ENCODE assay signal across 6 cellular contexts in genomic region chr17:81868674-81869220, GRCh38. TPM values are rescaled to one million over a fixed set of nuclear protein-coding genes. Genes with fewer than 3 reads are reported as not detected.
DNase-seq lines count a peak whose midpoint lies in the region; ATAC-seq, FAIRE-seq and TF ChIP-seq lines count a peak whose summit lies in the region.

No MANE protein-coding gene starts in this region.

- H3K9ac ChIP-seq in K562 (ENCODE audit: insufficient read depth in 1 of 2, low read depth in 2 of 2, low read length in 2 of 2) (peak overlapping the region; percentile 88 to 98; a peak in 3 of 4 replicates), neuronal stem cell (ENCODE audit: low read depth, low read length, poor library complexity) (peak overlapping the region; percentile 72)

- H4K8ac ChIP-seq in neuronal stem cell (ENCODE audit: low read depth, low read length), result no peak overlapping the region

- H3K18ac ChIP-seq in neuronal stem cell (ENCODE audit: low read length), result peak overlapping the region; percentile 45

- H3K4ac ChIP-seq in neuronal stem cell (ENCODE audit: low read length), result no peak overlapping the region

- peaks cover 41% of the 10 kb centered on the region for H4K20me1 ChIP-seq in K562 (replicated peaks; ENCODE audit: control insufficient read depth, insufficient read depth, low read length)

- CTCF ChIA-PET in K562 (lab: Yijun Ruan, JAX; ENCODE audit: low intra/inter-chr PET ratio), result interaction anchor here (0.8 to 1.0 kb wide), 2 partner anchors 84 to 135 kb away, joined by 3 read pairs; no protein-coding TSS in a partner anchor

- peak overlapping the region; percentile 66 for H2AK5ac ChIP-seq in neuronal stem cell (ENCODE audit: low read depth, low read length)

- TSS peak; percentile 72 for BruUV-seq in K562 (replicated peaks; lab: Mats Ljungman, UMichigan)

- no peaks in the 10 kb centered on the region for H3K9me3 ChIP-seq in K562 (replicated peaks; ENCODE audit: control insufficient read depth, insufficient read depth, low read depth, low read length)
- peaks cover 0 to under 1% of the 10 kb centered on the region in 2 donors for H3K9me3 ChIP-seq in neuronal stem cell (replicated peaks in 1 of 2; ENCODE audit: control insufficient read depth in 2 of 2, insufficient read depth in 1 of 2, low read depth in 1 of 2, low read length in 2 of 2)

- peak overlapping the region; percentile 99 for H3K23ac ChIP-seq in neuronal stem cell (ENCODE audit: low read depth, low read length, poor library complexity)

- peak overlapping the region; percentile 93 for H3K27ac ChIP-seq in K562 (ENCODE audit: extremely low read depth, low read depth, low read length)
- H3K27ac ChIP-seq in neuronal stem cell (replicated peaks; ENCODE audit: low read length), result peak overlapping the region; percentile 57

- 40% methylated on average over 19 of the region's 30 CpGs for WGBS in K562 (ENCODE audit: insufficient coverage, low coverage, missing lambda C conversion rate)
- no CpG with 5 or more reads among the region's 30 CpGs for WGBS in neuronal stem cell (ENCODE audit: extremely low coverage in 2 of 2, insufficient read length in 2 of 2, insufficient replicate concordance in 1 of 2), 2 donors

- intact Hi-C loops in K562 (cut with micrococcal nuclease), result no loop called here

- no peak overlapping the region for H2BK12ac ChIP-seq in neuronal stem cell (ENCODE audit: low read length)

- ATAC-seq in K562 (peak; percentile 44), GM19455 (IDR thresholded peaks at IDR 0.05; ENCODE audit: unreplicated experiment) (no peak)

- no peak for TF ChIP-seq POLR2A in K562 (conservative IDR thresholded peaks at IDR 0.05)

- H3K79me2 ChIP-seq in K562 (ENCODE audit: control insufficient read depth, insufficient read depth, low read length), result peaks cover 60% of the 10 kb centered on the region

- TF ChIP-seq RAD21 in K562 (CRISPR knock-in tag; conservative IDR thresholded peaks at IDR 0.05 in 1 of 2, IDR thresholded peaks at IDR 0.05 in 1 of 2), result no peak

- H3K27me3 ChIP-seq in K562 (ENCODE audit: control insufficient read depth in 2 of 2, insufficient read depth in 2 of 2, low read length in 2 of 2), result no peaks in the 10 kb centered on the region
- no peaks in the 10 kb centered on the region for H3K27me3 ChIP-seq in neuronal stem cell (ENCODE audit: control insufficient read depth in 3 of 3, insufficient read depth in 3 of 3, low read depth in 1 of 3, low read length in 3 of 3)

- H2AFZ ChIP-seq in K562 (ENCODE audit: low read depth, low read length), result no peak overlapping the region
- H2AFZ ChIP-seq in neuronal stem cell (ENCODE audit: low read length), result no peak overlapping the region

- H3K36me3 ChIP-seq in K562 (ENCODE audit: control insufficient read depth, insufficient read depth, low read length), result peaks cover 51% of the 10 kb centered on the region; the same call in 2 of the 3 replicates
- H3K36me3 ChIP-seq in neuronal stem cell (replicated peaks in 1 of 2; ENCODE audit: control insufficient read depth in 2 of 2, insufficient read depth in 2 of 2, low read length in 2 of 2), result peaks cover 29 to 58% of the 10 kb centered on the region in 2 donors

- H4K91ac ChIP-seq in neuronal stem cell (ENCODE audit: low read depth, low read length, poor library complexity), result no peak overlapping the region

- no peak overlapping the region for H2BK120ac ChIP-seq in neuronal stem cell (ENCODE audit: low read depth, low read length)

- FAIRE-seq in K562 (lab: Jason Lieb, UNC), result peak; percentile 81
- FAIRE-seq in frontal cortex (lab: Jason Lieb, UNC), result no peak

- in situ Hi-C loops in K562 (cut with MboI), result no loop called here

- no peak for TF ChIP-seq EP300 in K562 (IDR thresholded peaks at IDR 0.05; ENCODE audit: low read length)

- peaks cover 17% of the 10 kb centered on the region for H3K4me1 Mint-ChIP-seq in T-helper 2 cell treated with Interferon-gamma antibody and Interleukin-4, amounts not matched to agents 5 μg/mL and 100 μg/mL, for 36 hours (ENCODE audit: low read depth)

- no peaks in the 10 kb centered on the region for H3K27me3 Mint-ChIP-seq in T-helper 2 cell treated with Interferon-gamma antibody and Interleukin-4, amounts not matched to agents 5 μg/mL and 100 μg/mL, for 36 hours (ENCODE audit: low read depth)

- no peaks in the 10 kb centered on the region for H3K9me1 ChIP-seq in K562 (ENCODE audit: control insufficient read depth, insufficient read depth, low read length)

- H3K79me1 ChIP-seq in neuronal stem cell (ENCODE audit: low read depth, low read length), result peaks cover 33% of the 10 kb centered on the region

- POLR2A ChIA-PET in K562 (lab: Yijun Ruan, JAX), result interaction anchor here (0.6 to 2.6 kb wide), 16 partner anchors 8 to 527 kb away, joined by 3 to 13 read pairs (median 4); partner anchors contain the start of gene P4HB

- H3K27ac Mint-ChIP-seq in T-helper 2 cell treated with Interferon-gamma antibody and Interleukin-4, amounts not matched to agents 5 μg/mL and 100 μg/mL, for 36 hours, result peak overlapping the region; percentile 63

- no peak overlapping the region for H2BK5ac ChIP-seq in neuronal stem cell (ENCODE audit: low read length)

- no peak overlapping the region for H2BK15ac ChIP-seq in neuronal stem cell (ENCODE audit: low read length)

- H3K4me1 ChIP-seq in K562 (replicated peaks in 1 of 2; ENCODE audit: control insufficient read depth in 2 of 2, insufficient read depth in 2 of 2, low read length in 2 of 2) (peaks cover 30 to 84% of the 10 kb centered on the region in 2 experiments), neuronal stem cell (ENCODE audit: control insufficient read depth in 2 of 2, insufficient read depth in 1 of 2, low read depth in 1 of 2, low read length in 2 of 2) (peaks cover 17 to 20% of the 10 kb centered on the region in 2 donors)

- TF ChIP-seq CTCF in K562 (IDR thresholded peaks at IDR 0.05 in 2 of 3, conservative IDR thresholded peaks at IDR 0.05 in 1 of 3; ENCODE audit: insufficient read depth in 2 of 3, low read depth in 1 of 3, low read length in 3 of 3), result no peak

- peak overlapping the region; percentile 93; the same call in 1 of the 2 replicates for H3K4me3 ChIP-seq in K562
- no peak overlapping the region for H3K4me3 ChIP-seq in neuronal stem cell (ENCODE audit: low read length in 2 of 2)

- no peak overlapping the region for H3K14ac ChIP-seq in neuronal stem cell (ENCODE audit: low read length)

- no peak overlapping the region for H3K4me3 Mint-ChIP-seq in T-helper 2 cell treated with Interferon-gamma antibody and Interleukin-4, amounts not matched to agents 5 μg/mL and 100 μg/mL, for 36 hours

- DNase-seq in T-helper 2 cell treated with Interferon-gamma antibody and Interleukin-4, amounts not matched to agents 5 μg/mL and 100 μg/mL, for 36 hours (ENCODE audit: low spot score), result no peak
- no peak for DNase-seq in T-helper 2 cell
- peak; percentile 61 to 89 (median 72) for DNase-seq in K562 (ENCODE audit: extremely low read depth in 1 of 4, low spot score in 3 of 4)
- no peak for DNase-seq in neuronal stem cell (ENCODE audit: low spot score)
- no peak for DNase-seq in frontal cortex (ENCODE audit: low spot score in 2 of 2)

- peak overlapping the region; percentile 93 for H3K4me2 ChIP-seq in K562 (ENCODE audit: insufficient read depth, low read length)
- no peak overlapping the region for H3K4me2 ChIP-seq in neuronal stem cell (ENCODE audit: insufficient read depth, low read length, poor library complexity, severe bottlenecking)

- H3K9me3 Mint-ChIP-seq in T-helper 2 cell treated with Interferon-gamma antibody and Interleukin-4, amounts not matched to agents 5 μg/mL and 100 μg/mL, for 36 hours, result no peaks in the 10 kb centered on the region

- peaks cover 34% of the 10 kb centered on the region for H3K36me3 Mint-ChIP-seq in T-helper 2 cell treated with Interferon-gamma antibody and Interleukin-4, amounts not matched to agents 5 μg/mL and 100 μg/mL, for 36 hours (ENCODE audit: low read depth)

RNA-seq across cellular contexts. Expression of gene ARHGDIA, which starts 2.4 kb away (rescaled TPM):
- 54.5 and 180 TPM in 2 replicates for total RNA-seq in K562 (2011; cell fraction: chromatin; rRNA removed; ENCODE audit: low replicate concordance)
- 155 and 173 TPM in 2 replicates for total RNA-seq in K562 (2011; cell fraction: nucleolus; rRNA removed)
- 62.4 and 82.4 TPM in 2 replicates for total RNA-seq in K562 (2011; cell fraction: nucleoplasm; rRNA removed)
- total RNA-seq in K562 (2014; rRNA removed) (110 and 146 TPM in 2 replicates), K562 (2014; rRNA removed; fragmentation: Illumina TruSeq; extraction: Trizol) (39.8 and 58.3 TPM in 2 replicates), K562 (2015; rRNA removed; fragmentation: Illumina TruSeq; extraction: Trizol) (105 and 107 TPM in 2 replicates), K562 (2021) (321 and 340 TPM in 2 replicates), frontal cortex (22.4 TPM)
- polyA plus RNA-seq in K562 (2011; rRNA removed) (23.4 and 33.4 TPM in 2 replicates), K562 (2014; fragmentation: Illumina TruSeq; extraction: Trizol) (129 and 227 TPM in 2 replicates), K562 (2014; fragmentation: Nextera tagmentation; extraction: Ambion mirVana) (10 to 100 TPM in 1 of 2 experiments, 1 to 10 TPM in 1; 9.6 to 11.2 TPM), K562 (2014; rRNA removed) (97.6 and 114 TPM in 2 replicates)
- 25.4 and 72.4 TPM in 2 replicates for polyA plus RNA-seq in K562 (2011; cell fraction: cytosol; rRNA removed)
- polyA plus RNA-seq in K562 (2011; cell fraction: nucleus; rRNA removed), result 85.3 and 131 TPM in 2 replicates
- polyA plus RNA-seq in K562 (2012), result 235 and 249 TPM in 2 replicates
- 8.6 and 11.9 TPM in 2 replicates for polyA minus RNA-seq in K562 (2011; rRNA and poly(A)+ RNA removed)
- 45.1 and 68.4 TPM in 2 replicates for polyA minus RNA-seq in K562 (2011; cell fraction: cytosol; rRNA and poly(A)+ RNA removed)
- 61.9 and 68.2 TPM in 2 replicates for polyA minus RNA-seq in K562 (2011; cell fraction: nucleus; rRNA and poly(A)+ RNA removed)
- 124 TPM for polyA plus RNA-seq in neuronal stem cell (2013, experiment 1 of 2)
- 118 TPM for polyA plus RNA-seq in neuronal stem cell (2013, experiment 2 of 2)

RNA-seq across cellular contexts. Expression of gene P4HB, which starts 8.4 kb away (rescaled TPM):
- 722 and 1,069 TPM in 2 replicates for total RNA-seq in K562 (2011; cell fraction: chromatin; rRNA removed; ENCODE audit: low replicate concordance)
- 564 and 610 TPM in 2 replicates for total RNA-seq in K562 (2011; cell fraction: nucleolus; rRNA removed)
- 598 and 659 TPM in 2 replicates for total RNA-seq in K562 (2011; cell fraction: nucleoplasm; rRNA removed)
- total RNA-seq in K562 (2014; rRNA removed) (587 and 588 TPM in 2 replicates), K562 (2014; rRNA removed; fragmentation: Illumina TruSeq; extraction: Trizol) (296 and 325 TPM in 2 replicates), K562 (2015; rRNA removed; fragmentation: Illumina TruSeq; extraction: Trizol) (404 and 420 TPM in 2 replicates), K562 (2021) (437 and 446 TPM in 2 replicates), frontal cortex (66.0 TPM)
- polyA plus RNA-seq in K562 (2011; rRNA removed) (75.9 and 116 TPM in 2 replicates), K562 (2014; fragmentation: Illumina TruSeq; extraction: Trizol) (645 and 729 TPM in 2 replicates), K562 (2014; fragmentation: Nextera tagmentation; extraction: Ambion mirVana) (10 to 100 TPM in 1 of 2 experiments, 1 to 10 TPM in 1; 4.4 to 14.9 TPM), K562 (2014; rRNA removed) (181 and 191 TPM in 2 replicates)
- polyA plus RNA-seq in K562 (2011; cell fraction: cytosol; rRNA removed), result 46.6 and 61.5 TPM in 2 replicates
- polyA plus RNA-seq in K562 (2011; cell fraction: nucleus; rRNA removed), result 192 and 245 TPM in 2 replicates
- 600 and 818 TPM in 2 replicates for polyA plus RNA-seq in K562 (2012)
- 66.8 and 103 TPM in 2 replicates for polyA minus RNA-seq in K562 (2011; rRNA and poly(A)+ RNA removed)
- 123 and 191 TPM in 2 replicates for polyA minus RNA-seq in K562 (2011; cell fraction: cytosol; rRNA and poly(A)+ RNA removed)
- polyA minus RNA-seq in K562 (2011; cell fraction: nucleus; rRNA and poly(A)+ RNA removed), result 89.0 and 193 TPM in 2 replicates
- 321 TPM for polyA plus RNA-seq in neuronal stem cell (2013, experiment 1 of 2)
- polyA plus RNA-seq in neuronal stem cell (2013, experiment 2 of 2), result 298 TPM

RNA-seq across cellular contexts. Expression of gene ALYREF, which starts 22.6 kb away (rescaled TPM):
- 29.1 and 64.1 TPM in 2 replicates for total RNA-seq in K562 (2011; cell fraction: chromatin; rRNA removed; ENCODE audit: low replicate concordance)
- 70.7 and 78.0 TPM in 2 replicates for total RNA-seq in K562 (2011; cell fraction: nucleolus; rRNA removed)
- total RNA-seq in K562 (2011; cell fraction: nucleoplasm; rRNA removed), result 41.9 and 54.1 TPM in 2 replicates
- total RNA-seq in K562 (2014; rRNA removed), result 416 and 428 TPM in 2 replicates
- total RNA-seq in K562 (2014; rRNA removed; fragmentation: Illumina TruSeq; extraction: Trizol), result 74.3 and 99.3 TPM in 2 replicates
- total RNA-seq in K562 (2015; rRNA removed; fragmentation: Illumina TruSeq; extraction: Trizol), result 225 and 227 TPM in 2 replicates
- total RNA-seq in K562 (2021), result 279 and 283 TPM in 2 replicates
- polyA plus RNA-seq in K562 (2011; rRNA removed), result 97.2 and 103 TPM in 2 replicates
- polyA plus RNA-seq in K562 (2011; cell fraction: cytosol; rRNA removed), result 93.7 and 166 TPM in 2 replicates
- polyA plus RNA-seq in K562 (2011; cell fraction: nucleus; rRNA removed), result 98.4 and 110 TPM in 2 replicates
- polyA plus RNA-seq in K562 (2012), result 112 and 177 TPM in 2 replicates
- polyA plus RNA-seq in K562 (2014; fragmentation: Illumina TruSeq; extraction: Trizol), result 147 and 154 TPM in 2 replicates
- 1 to 10 TPM; 1.9 to 3.7 TPM for polyA plus RNA-seq in K562 (2014; fragmentation: Nextera tagmentation; extraction: Ambion mirVana)
- 206 and 253 TPM in 2 replicates for polyA plus RNA-seq in K562 (2014; rRNA removed)
- 101 and 147 TPM in 2 replicates for polyA minus RNA-seq in K562 (2011; rRNA and poly(A)+ RNA removed)
- 92.8 and 121 TPM in 2 replicates for polyA minus RNA-seq in K562 (2011; cell fraction: cytosol; rRNA and poly(A)+ RNA removed)
- polyA minus RNA-seq in K562 (2011; cell fraction: nucleus; rRNA and poly(A)+ RNA removed), result 36.5 and 40.0 TPM in 2 replicates
- polyA plus RNA-seq in neuronal stem cell (2013, experiment 1 of 2), result 76.8 TPM
- polyA plus RNA-seq in neuronal stem cell (2013, experiment 2 of 2), result 74.5 TPM
- 92.1 TPM for total RNA-seq in frontal cortex

RNA-seq across cellular contexts. Expression of gene ANAPC11, which starts 22.8 kb away (rescaled TPM):
- total RNA-seq in K562 (2011; cell fraction: chromatin; rRNA removed; ENCODE audit: low replicate concordance), result 37.2 and 84.5 TPM in 2 replicates
- total RNA-seq in K562 (2011; cell fraction: nucleolus; rRNA removed), result 109 and 116 TPM in 2 replicates
- 83.3 and 88.4 TPM in 2 replicates for total RNA-seq in K562 (2011; cell fraction: nucleoplasm; rRNA removed)
- total RNA-seq in K562 (2014; rRNA removed) (220 and 252 TPM in 2 replicates), K562 (2014; rRNA removed; fragmentation: Illumina TruSeq; extraction: Trizol) (32.5 and 41.2 TPM in 2 replicates), K562 (2015; rRNA removed; fragmentation: Illumina TruSeq; extraction: Trizol) (105 and 111 TPM in 2 replicates), K562 (2021) (214 and 217 TPM in 2 replicates), frontal cortex (60.3 TPM)
- polyA plus RNA-seq in K562 (2011; rRNA removed) (238 and 354 TPM in 2 replicates), K562 (2014; fragmentation: Illumina TruSeq; extraction: Trizol) (57.2 and 105 TPM in 2 replicates), K562 (2014; fragmentation: Nextera tagmentation; extraction: Ambion mirVana) (100 to 1,000 TPM; 154 to 255 TPM), K562 (2014; rRNA removed) (318 and 338 TPM in 2 replicates)
- polyA plus RNA-seq in K562 (2011; cell fraction: cytosol; rRNA removed), result 720 and 811 TPM in 2 replicates
- polyA plus RNA-seq in K562 (2011; cell fraction: nucleus; rRNA removed), result 288 and 348 TPM in 2 replicates
- polyA plus RNA-seq in K562 (2012), result 288 and 382 TPM in 2 replicates
- 56.1 and 67.4 TPM in 2 replicates for polyA minus RNA-seq in K562 (2011; rRNA and poly(A)+ RNA removed)
- 52.4 and 82.6 TPM in 2 replicates for polyA minus RNA-seq in K562 (2011; cell fraction: cytosol; rRNA and poly(A)+ RNA removed)
- 24.8 and 36.9 TPM in 2 replicates for polyA minus RNA-seq in K562 (2011; cell fraction: nucleus; rRNA and poly(A)+ RNA removed)
- polyA plus RNA-seq in neuronal stem cell (2013, experiment 1 of 2), result 316 TPM
- polyA plus RNA-seq in neuronal stem cell (2013, experiment 2 of 2), result 330 TPM

RNA-seq across cellular contexts. Expression of gene NPB, which starts 33.3 kb away (rescaled TPM):
- total RNA-seq in K562 (2011; cell fraction: chromatin; rRNA removed; ENCODE audit: low replicate concordance), result 0.86 and 1.5 TPM in 2 replicates
- 1.3 TPM in 2 replicates for total RNA-seq in K562 (2011; cell fraction: nucleolus; rRNA removed)
- total RNA-seq in K562 (2011; cell fraction: nucleoplasm; rRNA removed), result 1.2 and 1.4 TPM in 2 replicates
- total RNA-seq in K562 (2014; rRNA removed) (0.14 and 0.57 TPM in 2 replicates), K562 (2014; rRNA removed; fragmentation: Illumina TruSeq; extraction: Trizol) (0.07 TPM in 1 of 2 replicates, not detected in the other), K562 (2015; rRNA removed; fragmentation: Illumina TruSeq; extraction: Trizol) (0.07 and 0.30 TPM in 2 replicates), K562 (2021) (0.53 and 0.65 TPM in 2 replicates), frontal cortex (1.2 TPM)
- polyA plus RNA-seq in K562 (2011; rRNA removed) (0.03 and 0.07 TPM in 2 replicates), K562 (2014; fragmentation: Illumina TruSeq; extraction: Trizol) (0.07 TPM in 1 of 2 replicates, not detected in the other), K562 (2014; fragmentation: Nextera tagmentation; extraction: Ambion mirVana) (under 1 TPM; 0.43 to 0.61 TPM), K562 (2014; rRNA removed) (0.07 TPM in 1 of 2 replicates, not detected in the other)
- polyA plus RNA-seq in K562 (2011; cell fraction: cytosol; rRNA removed), result 0.06 and 0.88 TPM in 2 replicates
- 0.26 TPM in 1 of 2 replicates, not detected in the other for polyA plus RNA-seq in K562 (2011; cell fraction: nucleus; rRNA removed)
- 0.52 TPM in 1 of 2 replicates, not detected in the other for polyA plus RNA-seq in K562 (2012)
- 0.21 TPM in 2 replicates for polyA minus RNA-seq in K562 (2011; rRNA and poly(A)+ RNA removed)
- not detected in 2 replicates for polyA minus RNA-seq in K562 (2011; cell fraction: cytosol; rRNA and poly(A)+ RNA removed)
- 0.40 and 0.78 TPM in 2 replicates for polyA minus RNA-seq in K562 (2011; cell fraction: nucleus; rRNA and poly(A)+ RNA removed)
- polyA plus RNA-seq in neuronal stem cell (2013, experiment 1 of 2), result 2.0 TPM
- 1.5 TPM for polyA plus RNA-seq in neuronal stem cell (2013, experiment 2 of 2)

Comparison
In these comparisons a context has a peak if more than half of its experiments do, and no peak if none do; other contexts are left out.
1. DNase-seq: peak in K562 (4 of 4); none in T-helper 2 cell treated with Interferon-gamma antibody and Interleukin-4, amounts not matched to agents 5 μg/mL and 100 μg/mL, for 36 hours (single experiment), T-helper 2 cell (0 of 5), neuronal stem cell (single experiment) and frontal cortex (0 of 2).